Comparison of ENCODE assay signal across 16 cellular contexts in genomic region chr19:7176792-7177191, GRCh38.
DNase-seq lines count a peak whose midpoint lies in the region; ATAC-seq and TF ChIP-seq lines count a peak whose summit lies in the region.
"Had no signal": no experiment of that assay in that cellular context is flagged by ENCODE, and none has a peak within 500 bp of the region (broad histone marks: within the 10 kb centered on the region; RNA-seq: fewer than 3 reads in every experiment).

No MANE protein-coding gene starts in this region.

- no peaks in the 10 kb centered on the region for H3K79me2 ChIP-seq in OCI-LY1 (ENCODE audit: insufficient read depth, low read length)
- no peaks in the 10 kb centered on the region for H3K79me2 ChIP-seq in GM23338 (replicated peaks; ENCODE audit: insufficient read depth)

- H3K4me3 ChIP-seq in OCI-LY1 (ENCODE audit: low read depth, low read length, poor library complexity, severe bottlenecking) (no peak overlapping the region), psoas muscle (no peak overlapping the region), uterus (no peak overlapping the region), GM23338 (no peak overlapping the region)
- H3K4me3 ChIP-seq: GM12878, GM23248 had no signal

- no peak overlapping the region for H3K9ac ChIP-seq in OCI-LY1 (ENCODE audit: low read length)
- H3K9ac ChIP-seq: GM23248 had no signal

- peak; percentile 71 to 75 (median 74) for ATAC-seq in psoas muscle
- ATAC-seq in HG03460 (IDR thresholded peaks at IDR 0.05; ENCODE audit: unreplicated experiment), result no peak
- ATAC-seq in GM23338, result no peak
- ATAC-seq: GM12878 had no signal

- no peak overlapping the region for H3K27ac Mint-ChIP-seq in GM23338
- H3K27ac Mint-ChIP-seq: CD4-positive, CD25-positive, alpha-beta regulatory T cell; IgD-negative memory B cell had no signal

- H3K27ac ChIP-seq in OCI-LY1 (ENCODE audit: low read depth, low read length, poor library complexity, severe bottlenecking), result peak overlapping the region; percentile 93
- peak overlapping the region; percentile 81 for H3K27ac ChIP-seq in psoas muscle
- peak overlapping the region; percentile 89 to 99 for H3K27ac ChIP-seq in uterus
- no peak overlapping the region for H3K27ac ChIP-seq in GM23338 (ENCODE audit: low read depth)
- H3K27ac ChIP-seq: 22Rv1, GM23248 had no signal

- H4K20me1 ChIP-seq in OCI-LY1 (ENCODE audit: insufficient read depth, low read length) (no peaks in the 10 kb centered on the region), GM23338 (replicated peaks; ENCODE audit: insufficient read depth) (no peaks in the 10 kb centered on the region)

- no peak overlapping the region for H2AFZ ChIP-seq in OCI-LY1 (ENCODE audit: low read length)
- H2AFZ ChIP-seq in GM23338, result no peak overlapping the region
- H2AFZ ChIP-seq: GM23248 had no signal

- peaks cover 3% of the 10 kb centered on the region for H3K27me3 Mint-ChIP-seq in GM23338 (ENCODE audit: insufficient read depth, low read depth, poor library complexity)
- H3K27me3 Mint-ChIP-seq: CD4-positive, CD25-positive, alpha-beta regulatory T cell; IgD-negative memory B cell had no signal

- H3K4me1 ChIP-seq in OCI-LY1 (ENCODE audit: insufficient read depth, low read length, severe bottlenecking) (peaks cover 31% of the 10 kb centered on the region), psoas muscle (peaks cover 40% of the 10 kb centered on the region), uterus (peaks cover 2 to 7% of the 10 kb centered on the region in 2 donors), GM23338 (ENCODE audit: insufficient read depth) (no peaks in the 10 kb centered on the region)

- no peak overlapping the region for H3K4me2 ChIP-seq in OCI-LY1 (ENCODE audit: low read length)
- H3K4me2 ChIP-seq in GM23338, result no peak overlapping the region

- H3K4me1 Mint-ChIP-seq in GM23338, result no peaks in the 10 kb centered on the region
- H3K4me1 Mint-ChIP-seq: H9 had no signal

- no peaks in the 10 kb centered on the region for H3K27me3 ChIP-seq in OCI-LY1 (ENCODE audit: insufficient read depth, low read length)
- no peaks in the 10 kb centered on the region for H3K27me3 ChIP-seq in psoas muscle (ENCODE audit: insufficient read depth in 3 of 3, low read length in 2 of 3)
- no peaks in the 10 kb centered on the region for H3K27me3 ChIP-seq in uterus
- H3K27me3 ChIP-seq in GM23338 (ENCODE audit: insufficient read depth), result no peaks in the 10 kb centered on the region

- H3K36me3 ChIP-seq in OCI-LY1 (ENCODE audit: insufficient read depth, low read length), result no peaks in the 10 kb centered on the region; the same call in 1 of the 2 replicates
- H3K36me3 ChIP-seq in psoas muscle (ENCODE audit: insufficient read depth in 1 of 2, low read depth in 1 of 2), result peaks cover 2 to 27% of the 10 kb centered on the region in 2 donors
- H3K36me3 ChIP-seq in uterus, result no peaks in the 10 kb centered on the region
- H3K36me3 ChIP-seq in GM23338 (ENCODE audit: insufficient read depth), result peaks cover 3% of the 10 kb centered on the region; the same call in 1 of the 2 replicates

- H3K4me3 Mint-ChIP-seq in GM23338, result no peak overlapping the region
- H3K4me3 Mint-ChIP-seq: CD4-positive, CD25-positive, alpha-beta regulatory T cell; H9 had no signal

- WGBS in psoas muscle, 3 donors, result 39 to 64% (median 42%) methylated on average over 4 of the region's 4 CpGs

- H3K9me3 ChIP-seq in OCI-LY1 (ENCODE audit: low read length), result no peaks in the 10 kb centered on the region
- H3K9me3 ChIP-seq in psoas muscle, result no peaks in the 10 kb centered on the region
- no peaks in the 10 kb centered on the region for H3K9me3 ChIP-seq in uterus

- peaks cover 9% of the 10 kb centered on the region for H3K9me3 Mint-ChIP-seq in GM23338
- H3K9me3 Mint-ChIP-seq: IgD-negative memory B cell had no signal

- peak; percentile 15 for DNase-seq in NCI-H510A treated with DMSO at 0.1 percent for 48 hours (lab: John Stamatoyannopoulos, UW)
- no peak for DNase-seq in NCI-H510A (lab: John Stamatoyannopoulos, UW)
- DNase-seq in psoas muscle, result no peak
- DNase-seq in uterus, result no peak
- no peak for DNase-seq in H4 (ENCODE audit: low spot score)
- DNase-seq in GM23338 (ENCODE audit: low spot score), result no peak
- DNase-seq: Calu3; CD4-positive, CD25-positive, alpha-beta regulatory T cell; DMS 273 treated with DMSO at 0.1 percent for 48 hours; GM23248; H9 had no signal

- no peaks in the 10 kb centered on the region for H3F3A ChIP-seq in OCI-LY1 (ENCODE audit: insufficient read depth, low read length)
- no peaks in the 10 kb centered on the region for H3F3A ChIP-seq in GM23338 (replicated peaks; ENCODE audit: low read depth)

- intact Hi-C loops in psoas muscle (cut with DNase I) (no loop called here), uterus (cut with DNase I; ENCODE audit: low total_unique reads) (no loop called here)

- TF ChIP-seq POLR2A in uterus (IDR thresholded peaks at IDR 0.05), result no peak

- TF ChIP-seq CTCF in OCI-LY1 (IDR thresholded peaks at IDR 0.05; ENCODE audit: low read length) (no peak), psoas muscle (IDR thresholded peaks at IDR 0.05) (no peak), uterus (IDR thresholded peaks at IDR 0.05) (no peak), GM23338 (conservative IDR thresholded peaks at IDR 0.05; ENCODE audit: low read depth in 2 of 2) (no peak)

- H3K36me3 Mint-ChIP-seq in GM23338 (ENCODE audit: low read depth), result peaks cover 35% of the 10 kb centered on the region
- H3K36me3 Mint-ChIP-seq: CD4-positive, CD25-positive, alpha-beta regulatory T cell had no signal

- no peaks in the 10 kb centered on the region for H3K9me2 ChIP-seq in OCI-LY1 (ENCODE audit: low read depth, low read length)
- H3K9me2 ChIP-seq in GM23338 (ENCODE audit: insufficient read depth), result no peaks in the 10 kb centered on the region

TF ChIP-seq in GM23338, 12 proteins besides CTCF, POLR2A, EP300 and RAD21:
- TF ChIP-seq ZNF331 (CRISPR knock-in tag; IDR thresholded peaks at IDR 0.05; ENCODE audit: low read depth), result no peak
- TF ChIP-seq REST (IDR thresholded peaks at IDR 0.05; ENCODE audit: unreplicated experiment), result no peak
- TF ChIP-seq JUNB (IDR thresholded peaks at IDR 0.05; ENCODE audit: unreplicated experiment), result no peak
- TF ChIP-seq CREB1 (CRISPR knock-in tag; IDR thresholded peaks at IDR 0.05; ENCODE audit: low read depth), result no peak
- TF ChIP-seq ETS1 (IDR thresholded peaks at IDR 0.05), result no peak
- no peak for TF ChIP-seq NANOG (IDR thresholded peaks at IDR 0.05; ENCODE audit: borderline replicate concordance)
- TF ChIP-seq EZH2phosphoT487 (IDR thresholded peaks at IDR 0.05; ENCODE audit: unreplicated experiment), result no peak
- no peak for TF ChIP-seq ZNF114 (CRISPR knock-in tag; IDR thresholded peaks at IDR 0.05)

Comparison
In these comparisons a context has a peak if more than half of its experiments do, and no peak if none do; other contexts are left out.
1. ATAC-seq: peak in psoas muscle (4 of 4); none in HG03460 (single experiment) and GM23338 (single experiment).